Comparison of ENCODE assay signal across 15 cellular contexts in genomic region chr22:38879102-38879729, GRCh38.
"Had no signal": no experiment of that assay in that cellular context is flagged by ENCODE, and none has a peak within 500 bp of the region (broad histone marks: within the 10 kb centered on the region; RNA-seq: fewer than 3 reads in every experiment).

No MANE protein-coding gene starts in this region.

- DNase-seq: activated CD4-positive, alpha-beta T cell treated with anti-CD3 and anti-CD28 coated beads, Interleukin-2, amount 50 U/mL, for 48 hours; activated CD4-positive, CD25-positive, alpha-beta regulatory T cell treated with anti-CD3 and anti-CD28 coated beads, Interleukin-2, amount 50 U/mL, for 72 hours; activated naive CD4-positive, alpha-beta T cell treated with anti-CD3 and anti-CD28 coated beads, Interleukin-2, amount 10 ng/mL, durations not matched to agents 7 days and 5 days; adrenal gland; hypothalamus; kidney; left ventricle myocardium superior; mucosa of descending colon; naive thymus-derived CD4-positive, alpha-beta T cell; retina; stimulated activated naive CD8-positive, alpha-beta T cell treated with anti-CD3 and anti-CD28 coated beads, Interleukin-15, Interleukin-2, amounts not matched to agents 100 U/mL and 50 U/mL, for 24 hours had no signal

- H3K4me3 ChIP-seq: adrenal gland, cardiac muscle cell, mucosa of descending colon, smooth muscle cell, suprapubic skin had no signal

- H3K27me3 ChIP-seq: adrenal gland, cardiac muscle cell, suprapubic skin had no signal

- ATAC-seq: activated T-helper 17 cell treated with anti-CD3 and anti-CD28 coated beads, Interleukin-2, amount 50 U/mL, for 72 hours; left ventricle myocardium superior; mucosa of descending colon; naive thymus-derived CD4-positive, alpha-beta T cell; stimulated activated naive CD8-positive, alpha-beta T cell treated with anti-CD3 and anti-CD28 coated beads, Interleukin-15, Interleukin-2, amounts not matched to agents 100 U/mL and 50 U/mL, for 24 hours had no signal

- H3K36me3 ChIP-seq: adrenal gland, cardiac muscle cell, suprapubic skin had no signal

- H3K9me3 ChIP-seq: adrenal gland, mucosa of descending colon, suprapubic skin had no signal

- H3K4me2 ChIP-seq: smooth muscle cell had no signal

- H3K27ac ChIP-seq: adrenal gland, cardiac muscle cell, suprapubic skin had no signal
